Comparison of ENCODE assay signal across 24 cellular contexts in genomic region chr2:46974659-46975058, GRCh38.
"Had no signal": no experiment of that assay in that cellular context is flagged by ENCODE, and none has a peak within 500 bp of the region (broad histone marks: within the 10 kb centered on the region; RNA-seq: fewer than 3 reads in every experiment).

No MANE protein-coding gene starts in this region.

- ATAC-seq: activated CD8-positive, alpha-beta T cell treated with anti-CD3 and anti-CD28 coated beads for 36 hours; activated T-cell treated with anti-CD3 and anti-CD28 coated beads, Interleukin-2, amount 50 U/mL, for 4 hours; heart right ventricle; mucosa of descending colon; naive thymus-derived CD4-positive, alpha-beta T cell; right lobe of liver; T-cell; WTC11 had no signal

- H3K27ac Mint-ChIP-seq: activated CD8-positive, alpha-beta T cell treated with anti-CD3 and anti-CD28 coated beads for 36 hours; T-cell; WTC11 had no signal

- H3K9me3 ChIP-seq: adrenal gland, esophagus squamous epithelium, heart right ventricle, left ventricle myocardium inferior, mucosa of descending colon, prostate gland, right lobe of liver, thyroid gland had no signal

- H3K4me3 Mint-ChIP-seq: activated CD8-positive, alpha-beta T cell treated with anti-CD3 and anti-CD28 coated beads for 36 hours; activated T-cell treated with anti-CD3 and anti-CD28 coated beads, Interleukin-2, amount 50 U/mL, for 4 hours; immature natural killer cell; naive thymus-derived CD4-positive, alpha-beta T cell; T-cell; WTC11 had no signal

- H3K36me3 Mint-ChIP-seq: WTC11 had no signal

- H3K4me3 ChIP-seq: adrenal gland, esophagus squamous epithelium, heart right ventricle, left ventricle myocardium inferior, mucosa of descending colon, prostate gland, right lobe of liver, thyroid gland had no signal

- H3K27me3 ChIP-seq: adrenal gland, esophagus squamous epithelium, heart right ventricle, right lobe of liver, thyroid gland had no signal

- H3K27ac ChIP-seq: esophagus squamous epithelium, heart right ventricle, left ventricle myocardium inferior, prostate gland, right lobe of liver had no signal

- DNase-seq: activated CD4-positive, alpha-beta T cell treated with anti-CD3 and anti-CD28 coated beads for 4 hours; activated CD8-positive, alpha-beta T cell treated with anti-CD3 and anti-CD28 coated beads for 36 hours; activated effector memory CD4-positive, alpha-beta T cell treated with anti-CD3 and anti-CD28 coated beads, Interleukin-2, amount 50 U/mL, for 16 hours; activated naive CD4-positive, alpha-beta T cell treated with anti-CD3 and anti-CD28 coated beads, Interleukin-2, amount 50 U/mL, for 16 hours; activated T-cell treated with anti-CD3 and anti-CD28 coated beads, Interleukin-2, amount 50 U/mL, for 4 hours; adrenal gland; dermis blood vessel endothelial cell; effector memory CD4-positive, alpha-beta T cell; esophagus squamous epithelium; heart right ventricle; immature natural killer cell; kidney glomerular epithelial cell; left ventricle myocardium inferior; mesenchymal stem cell; mucosa of descending colon; naive thymus-derived CD4-positive, alpha-beta T cell; right lobe of liver; small intestine; stimulated activated CD4-positive, alpha-beta T cell treated with anti-CD3 and anti-CD28 coated beads, Interleukin-4, amount 100 ng/mL, for 24 hours; stimulated activated naive CD4-positive, alpha-beta T cell treated with Interleukin-2 at 50 U/mL for 16 hours; T-cell; thyroid gland had no signal

- H3K4me1 ChIP-seq: prostate gland had no signal

- H3K9me3 Mint-ChIP-seq: activated CD8-positive, alpha-beta T cell treated with anti-CD3 and anti-CD28 coated beads for 36 hours; activated T-cell treated with anti-CD3 and anti-CD28 coated beads, Interleukin-2, amount 50 U/mL, for 4 hours; immature natural killer cell; naive thymus-derived CD4-positive, alpha-beta T cell; T-cell; WTC11 had no signal

- H3K36me3 ChIP-seq: prostate gland, right lobe of liver had no signal

- H3K27me3 Mint-ChIP-seq: activated CD8-positive, alpha-beta T cell treated with anti-CD3 and anti-CD28 coated beads for 36 hours; naive thymus-derived CD4-positive, alpha-beta T cell; T-cell had no signal
